In genomic region chr7:1461640-1462375, GRCh38 we compare ENCODE assay signal across 1 cellular context.
TF ChIP-seq lines count a peak whose summit lies in the region.

No MANE protein-coding gene starts in this region.

TF ChIP-seq in SK-N-SH, 30 proteins besides CTCF, POLR2A, EP300 and RAD21:
- TF ChIP-seq ZBTB33 (IDR thresholded peaks at IDR 0.05; ENCODE audit: borderline replicate concordance, low read depth) (no peak), PBX3 (IDR thresholded peaks at IDR 0.05) (no peak), POLR2AphosphoS5 (IDR thresholded peaks at IDR 0.05; ENCODE audit: low read depth, low read length) (no peak), CHD2 (IDR thresholded peaks at IDR 0.05; ENCODE audit: low read length, partially characterized antibody) (no peak), GATA2 (CRISPR knock-in tag; IDR thresholded peaks at IDR 0.05) (no peak), EZH2phosphoT487 (IDR thresholded peaks at IDR 0.05; ENCODE audit: borderline replicate concordance, low read depth) (no peak), FOXM1 (IDR thresholded peaks at IDR 0.05; ENCODE audit: low read depth) (no peak), TEAD4 (IDR thresholded peaks at IDR 0.05; ENCODE audit: borderline replicate concordance, insufficient read depth) (no peak), FOXJ3 (CRISPR knock-in tag; IDR thresholded peaks at IDR 0.05) (no peak)
